In genomic region chr11:12717851-12718291, GRCh38 we compare ENCODE assay signal across 9 cellular contexts. TPM values are rescaled to one million over a fixed set of nuclear protein-coding genes. Genes with fewer than 3 reads are reported as not detected.
DNase-seq lines count a peak whose midpoint lies in the region; ATAC-seq and TF ChIP-seq lines count a peak whose summit lies in the region.
"Had no signal": no experiment of that assay in that cellular context is flagged by ENCODE, and none has a peak within 500 bp of the region (broad histone marks: within the 10 kb centered on the region; RNA-seq: fewer than 3 reads in every experiment).

No MANE protein-coding gene starts in this region.

- in situ Hi-C loops in GM23248 (cut with MboI) = no loop called here

- H3K27me3 ChIP-seq in GM23248 (replicated peaks; ENCODE audit: insufficient read depth) = no peaks in the 10 kb centered on the region
- peaks cover 0 to 54% (median 0%) of the 10 kb centered on the region in 7 donors for H3K27me3 ChIP-seq in spleen (replicated peaks in 1 of 7)

- H2AFZ ChIP-seq in GM23248 = no peak overlapping the region

- peaks cover 0 to 12% of the 10 kb centered on the region in 2 donors for H3K4me1 Mint-ChIP-seq in natural killer cell

- H3K4me3 ChIP-seq in GM23248 (no peak overlapping the region), spleen (no peak overlapping the region)

- no peak overlapping the region for H3K9ac ChIP-seq in GM23248

- peaks cover 16 to 48% of the 10 kb centered on the region in 2 donors for H3K27me3 Mint-ChIP-seq in natural killer cell (ENCODE audit: low read depth in 2 of 2)

- no peaks in the 10 kb centered on the region for H3K9me3 ChIP-seq in GM23248 (ENCODE audit: low read depth)
- no peaks in the 10 kb centered on the region for H3K9me3 ChIP-seq in spleen

- peaks cover 3% of the 10 kb centered on the region in 2 donors for H3K9me3 Mint-ChIP-seq in natural killer cell

- no peak overlapping the region for H3K27ac Mint-ChIP-seq in natural killer cell

- H3K4me3 Mint-ChIP-seq in natural killer cell = no peak overlapping the region

- H3K4me1 ChIP-seq in GM23248 (ENCODE audit: insufficient read depth) (peaks cover 16% of the 10 kb centered on the region; the same call in 1 of the 2 replicates), spleen (peaks cover 0 to 8% (median 1%) of the 10 kb centered on the region in 6 donors)

- TF ChIP-seq POLR2A in spleen (IDR thresholded peaks at IDR 0.05) = no peak

- TF ChIP-seq CTCF in natural killer cell (IDR thresholded peaks at IDR 0.05) (no peak), spleen (IDR thresholded peaks at IDR 0.05 in 8 of 11, conservative IDR thresholded peaks at IDR 0.05 in 3 of 11) (no peak)

- H3K27ac ChIP-seq in GM23248 (no peak overlapping the region), spleen (no peak overlapping the region)
- H3K27ac ChIP-seq: HL-60 had no signal

- ATAC-seq in GM18861 (IDR thresholded peaks at IDR 0.05; ENCODE audit: unreplicated experiment) (peak; percentile 87), HG02870 (IDR thresholded peaks at IDR 0.05; ENCODE audit: unreplicated experiment) (peak; percentile 95), natural killer cell (peak in 2 of 3 donors; percentile 48 to 84), left colon (no peak)

- no peak overlapping the region for H3K4me2 ChIP-seq in GM23248 (ENCODE audit: unreplicated experiment)

- no peaks in the 10 kb centered on the region for H3K9me2 ChIP-seq in GM23248 (ENCODE audit: insufficient read depth)

- 70 to 73% methylated on average over 5 of the region's 5 CpGs for WGBS in GM23248 (ENCODE audit: low coverage in 1 of 2, low lambda C conversion rate in 2 of 2, missing lambda C conversion rate in 2 of 2), 2 experiments
- 42 to 58% (median 45%) methylated on average over 5 of the region's 5 CpGs for WGBS in spleen, 5 donors

- H3F3A ChIP-seq in GM23248 (ENCODE audit: insufficient read depth) = peaks cover 15% of the 10 kb centered on the region

- H3K36me3 Mint-ChIP-seq in natural killer cell = no peaks in the 10 kb centered on the region

- intact Hi-C loops in natural killer cell (cut with micrococcal nuclease) = no loop called here
- intact Hi-C loops in spleen (cut with DNase I; ENCODE audit: low total_unique reads) = no loop called here
- intact Hi-C loops in left colon (cut with DNase I, micrococcal nuclease) = no loop called here

- peaks cover 29% of the 10 kb centered on the region for H4K20me1 ChIP-seq in GM23248 (ENCODE audit: insufficient read depth)

- no peaks in the 10 kb centered on the region for H3K36me3 ChIP-seq in GM23248 (ENCODE audit: low read depth)
- H3K36me3 ChIP-seq in spleen = no peaks in the 10 kb centered on the region

- DNase-seq in T-helper 22 cell (ENCODE audit: low read depth) = peak; percentile 9
- DNase-seq in natural killer cell = no peak
- no peak for DNase-seq in GM23248
- DNase-seq in spleen = no peak
- DNase-seq in left colon = no peak
- DNase-seq in NCI-H82 (lab: John Stamatoyannopoulos, UW) = no peak

- peaks cover 100% of the 10 kb centered on the region for H3K79me2 ChIP-seq in GM23248 (ENCODE audit: insufficient read depth)

RNA-seq across cellular contexts. Expression of gene TEAD1, which starts 43.6 kb away (rescaled TPM):
- total RNA-seq in natural killer cell (not detected), spleen (10 to 100 TPM; 14.6 to 46.0 (median 21.4) TPM), left colon (10 to 100 TPM; 43.0 to 51.3 TPM)
- total RNA-seq in GM23248 (2014; rRNA removed; shearing (Covaris generic)) = 144 and 159 TPM in 2 replicates
- polyA plus RNA-seq in GM23248 (2016; fragmentation: Nextera tagmentation; extraction: Ambion mirVana) (52.3 and 52.4 TPM in 2 replicates), spleen (1 to 10 TPM in 2 of 3 donors, under 1 TPM in 1; 0.93 to 2.7 (median 1.1) TPM)

Comparison
In these comparisons a context has a peak if more than half of its experiments do, and no peak if none do; other contexts are left out.
1. RNA of gene TEAD1, which starts 43.6 kb away (total RNA-seq): 144 to 159 TPM in GM23248, 43.0 to 51.3 TPM in left colon and 14.6 to 46.0 TPM in spleen; not detected in natural killer cell; every median in the first group is over 10 times any median in the second.